10 cellular contexts compared by ENCODE assay signal in the genomic region with DNA sequence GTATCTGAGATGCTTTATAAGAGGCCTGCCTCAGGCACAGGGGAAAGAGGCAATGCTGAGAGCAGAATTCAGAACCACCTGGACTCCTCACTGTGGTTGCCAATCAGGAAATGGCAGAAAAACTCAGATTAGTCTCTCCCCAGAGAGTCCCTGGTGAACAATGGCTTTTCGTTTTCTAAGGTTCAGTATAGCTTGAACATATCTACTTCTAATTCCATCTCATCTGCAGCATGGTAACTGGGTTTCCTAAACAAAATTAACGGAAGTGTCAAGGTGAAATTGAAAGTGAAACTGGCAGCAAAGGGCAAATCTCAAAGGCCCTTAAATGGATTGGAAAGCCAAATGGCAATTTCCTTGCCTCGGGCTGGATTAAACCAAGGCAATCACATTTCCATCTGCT.
DNase-seq lines count a peak whose midpoint lies in the region; ATAC-seq, FAIRE-seq and TF ChIP-seq lines count a peak whose summit lies in the region.
"Had no signal": no experiment of that assay in that cellular context is flagged by ENCODE, and none has a peak within 500 bp of the region (broad histone marks: within the 10 kb centered on the region; RNA-seq: fewer than 3 reads in every experiment).

No MANE protein-coding gene starts in this region.

- POLR2A ChIA-PET in GM12878 (lab: Charles Lee) = no interaction called here

- H3K27me3 ChIP-seq in GM12878 (replicated peaks in 1 of 2; ENCODE audit: control insufficient read depth in 2 of 2, insufficient read depth in 2 of 2, low read length in 1 of 2) (no peaks in the 10 kb centered on the region), body of pancreas (no peaks in the 10 kb centered on the region)
- H3K27me3 ChIP-seq: pancreas had no signal

- H3K4me2 ChIP-seq in GM12878 (ENCODE audit: control insufficient read depth, insufficient read depth) = 0 out of 2 replicates have a peak overlapping the region, but pooled peaks have one; percentile 20

- RAD21 ChIA-PET in GM12878 (lab: Charles Lee; ENCODE audit: unreplicated experiment) = no interaction called here

- DNase-seq in ACHN (peak; percentile 41), GM13976 (ENCODE audit: low spot score) (peak; percentile 13), GM12878 (ENCODE audit: low read depth, low spot score) (no peak), NCI-H1092 treated with DMSO at 0.1 percent for 48 hours (lab: John Stamatoyannopoulos, UW) (no peak), NCI-H2081 treated with DMSO at 0.1 percent for 48 hours (lab: John Stamatoyannopoulos, UW) (no peak), body of pancreas (no peak)
- DNase-seq in activated effector memory CD4-positive, alpha-beta T cell treated with anti-CD3 and anti-CD28 coated beads, Interleukin-2, amount 50 U/mL, for 16 hours = no peak
- DNase-seq: pancreas had no signal

- in situ Hi-C loops in ACHN (cut with HindIII; ENCODE audit: low pct_ligation_motif_present, low pct_unique_long_range_greater_than_20kb, low sequenced_read_pairs) = no loop called here
- in situ Hi-C loops in GM13976 (cut with MboI; ENCODE audit: low sequenced_read_pairs, unreplicated experiment) = no loop called here
- in situ Hi-C loops in GM12878 (cut with MboI) = no loop called here

- H3K4me1 ChIP-seq in GM12878 (ENCODE audit: control insufficient read depth, insufficient read depth, low read length) = no peaks in the 10 kb centered on the region
- H3K4me1 ChIP-seq in body of pancreas = no peaks in the 10 kb centered on the region
- H3K4me1 ChIP-seq: pancreas had no signal

- ATAC-seq in HG03460 (IDR thresholded peaks at IDR 0.05; ENCODE audit: unreplicated experiment) (peak; percentile 59), GM12878 (peak; percentile 57), body of pancreas (no peak)
- ATAC-seq: activated CD4-positive, CD25-positive, alpha-beta regulatory T cell treated with anti-CD3 and anti-CD28 coated beads, Interleukin-2, amount 50 U/mL, for 24 hours had no signal

- H4K20me1 ChIP-seq in GM12878 (ENCODE audit: control insufficient read depth, insufficient read depth) = no peaks in the 10 kb centered on the region

- no peak for TF ChIP-seq RAD21 in GM12878 (IDR thresholded peaks at IDR 0.05; ENCODE audit: insufficient read depth, low read depth, low read length)

- no peak overlapping the region for H3K4me3 ChIP-seq in GM12878
- H3K4me3 ChIP-seq in body of pancreas = no peak overlapping the region
- H3K4me3 ChIP-seq: pancreas had no signal

- H3K9ac ChIP-seq in GM12878 (ENCODE audit: control insufficient read depth, insufficient read depth, low read length) = no peak overlapping the region

- peak overlapping the region; percentile 85 for H2AFZ ChIP-seq in GM12878 (ENCODE audit: control insufficient read depth, low read depth, low read length)

- no peaks in the 10 kb centered on the region for H3K79me2 ChIP-seq in GM12878 (ENCODE audit: control insufficient read depth, insufficient read depth, low read length)

- SMC1A ChIA-PET in GM12878 (lab: Charles Lee; ENCODE audit: uncharacterized antibody, unreplicated experiment) = interaction anchor here (1.3 kb wide), 1 partner anchor 11 kb away, joined by 3 read pairs; no protein-coding TSS in a partner anchor

- BruUV-seq in GM12878 (replicated peaks; lab: Mats Ljungman, UMichigan) = no TSS peak

- no peak for FAIRE-seq in GM12878 (lab: Jason Lieb, UNC)
- FAIRE-seq: pancreas had no signal

- TF ChIP-seq EP300 in GM12878 (IDR thresholded peaks at IDR 0.05; ENCODE audit: borderline replicate concordance in 1 of 2, control insufficient read depth in 1 of 2, low read depth in 2 of 2, low read length in 2 of 2) = no peak

- no peak overlapping the region for H3K27ac ChIP-seq in GM12878 (ENCODE audit: control insufficient read depth, insufficient read depth)
- no peak overlapping the region for H3K27ac ChIP-seq in body of pancreas
- H3K27ac ChIP-seq: pancreas had no signal

- no peak for TF ChIP-seq POLR2A in GM12878 (IDR thresholded peaks at IDR 0.05; ENCODE audit: low read depth, low read length)
- TF ChIP-seq POLR2A in body of pancreas (IDR thresholded peaks at IDR 0.05) = no peak

- CTCF ChIA-PET in GM12878 (lab: Yijun Ruan, JAX) = no interaction called here

- TF ChIP-seq CTCF in GM13976 (IDR thresholded peaks at IDR 0.05; ENCODE audit: borderline replicate concordance, control extremely low read depth, extremely low read depth, insufficient read depth, missing control alignments) (no peak), GM12878 (IDR thresholded peaks at IDR 0.05 in 2 of 3, conservative IDR thresholded peaks at IDR 0.05 in 1 of 3; ENCODE audit: control insufficient read depth in 2 of 3, extremely low read depth in 1 of 3, insufficient read depth in 1 of 3, low read depth in 3 of 3, low read length in 3 of 3) (no peak), body of pancreas (IDR thresholded peaks at IDR 0.05) (no peak)

- no peaks in the 10 kb centered on the region for H3K9me3 ChIP-seq in GM12878 (replicated peaks; ENCODE audit: control insufficient read depth, insufficient read depth, low read length)
- no peaks in the 10 kb centered on the region for H3K9me3 ChIP-seq in body of pancreas
- H3K9me3 ChIP-seq: pancreas had no signal

- intact Hi-C loops in GM12878 (cut with micrococcal nuclease; ENCODE audit: unreplicated experiment) (no loop called here), body of pancreas (cut with DNase I) (no loop called here)

- WGBS in GM12878 (ENCODE audit: insufficient coverage, insufficient replicate concordance, low lambda C conversion rate, missing lambda C conversion rate) = 63% methylated on average over 3 of the region's 3 CpGs
- WGBS in body of pancreas, 2 donors = 63 to 70% methylated on average over 3 of the region's 3 CpGs

- no peaks in the 10 kb centered on the region for H3K36me3 ChIP-seq in GM12878 (ENCODE audit: control insufficient read depth in 2 of 2, insufficient read depth in 2 of 2, low read length in 1 of 2)
- no peaks in the 10 kb centered on the region for H3K36me3 ChIP-seq in body of pancreas (replicated peaks in 1 of 2; ENCODE audit: insufficient read depth in 1 of 2, low read depth in 2 of 2)
- H3K36me3 ChIP-seq: pancreas had no signal

TF ChIP-seq in GM12878, 131 proteins besides CTCF, POLR2A, EP300 and RAD21:
- no peak for TF ChIP-seq ATF7 (IDR thresholded peaks at IDR 0.05; ENCODE audit: low read depth)
- peak; percentile 33; the same call in 1 of the 2 replicates for TF ChIP-seq SPI1 (IDR thresholded peaks at IDR 0.05; ENCODE audit: borderline replicate concordance, insufficient read depth, low read depth, low read length)
TF ChIP-seq in GM12878: peak in this region for 1.

Comparison
In these comparisons a context has a peak if more than half of its experiments do, and no peak if none do; other contexts are left out.
1. DNase-seq: peak in ACHN (single experiment) and GM13976 (single experiment); none in GM12878 (single experiment), NCI-H1092 treated with DMSO at 0.1 percent for 48 hours (single experiment), activated effector memory CD4-positive, alpha-beta T cell treated with anti-CD3 and anti-CD28 coated beads, Interleukin-2, amount 50 U/mL, for 16 hours (single experiment), NCI-H2081 treated with DMSO at 0.1 percent for 48 hours (single experiment) and body of pancreas (0 of 4).